In genomic region chr11:19502691-19503253, GRCh38 we compare ENCODE assay signal across 28 cellular contexts.
"Had no signal": no experiment of that assay in that cellular context is flagged by ENCODE, and none has a peak within 500 bp of the region (broad histone marks: within the 10 kb centered on the region; RNA-seq: fewer than 3 reads in every experiment).

No MANE protein-coding gene starts in this region.

- H3K36me3 ChIP-seq: colonic mucosa, esophagus muscularis mucosa, esophagus squamous epithelium, gastrocnemius medialis, gastroesophageal sphincter, heart left ventricle, heart right ventricle had no signal

- H3K4me3 ChIP-seq: colonic mucosa, coronary artery, dorsolateral prefrontal cortex, esophagus muscularis mucosa, esophagus squamous epithelium, gastrocnemius medialis, gastroesophageal sphincter, heart left ventricle, heart right ventricle had no signal

- H3K27ac ChIP-seq: colonic mucosa, coronary artery, dorsolateral prefrontal cortex, epithelial cell of prostate, esophagus muscularis mucosa, esophagus squamous epithelium, foreskin keratinocyte, gastrocnemius medialis, gastroesophageal sphincter, heart left ventricle, heart right ventricle had no signal

- H3K9me3 ChIP-seq: colonic mucosa, esophagus muscularis mucosa, esophagus squamous epithelium, gastrocnemius medialis, gastroesophageal sphincter, heart left ventricle, heart right ventricle had no signal

- H3K4me1 ChIP-seq: colonic mucosa, esophagus squamous epithelium, foreskin keratinocyte, gastrocnemius medialis, gastroesophageal sphincter had no signal

- FAIRE-seq: colon, endometrium, endothelial cell of umbilical vein, frontal cortex had no signal

- DNase-seq: colonic mucosa; cortex of kidney; dermis blood vessel endothelial cell; dorsolateral prefrontal cortex; effector CD4-positive, alpha-beta T cell; effector CD8-positive, alpha-beta T cell; effector memory CD4-positive, alpha-beta T cell; effector memory CD8-positive, alpha-beta T cell; endodermal cell; erythroblast; esophagus squamous epithelium; foreskin fibroblast; foreskin keratinocyte; foreskin melanocyte; gastrocnemius medialis; glutamatergic neuron; head of caudate nucleus; heart left ventricle; heart right ventricle had no signal

- ATAC-seq: effector memory CD8-positive, alpha-beta T cell; esophagus mucosa; foreskin keratinocyte; gastrocnemius medialis; gastroesophageal sphincter; heart left ventricle; heart right ventricle had no signal

- H3K27me3 ChIP-seq: colonic mucosa, dorsolateral prefrontal cortex, gastrocnemius medialis, gastroesophageal sphincter, heart left ventricle had no signal
